In genomic region chr6:31143148-31143547, GRCh38 we compare ENCODE assay signal across 11 cellular contexts. TPM values are rescaled to one million over a fixed set of nuclear protein-coding genes. Genes with fewer than 3 reads are reported as not detected.
DNase-seq lines count a peak whose midpoint lies in the region; ATAC-seq and TF ChIP-seq lines count a peak whose summit lies in the region.
"Had no signal": no experiment of that assay in that cellular context is flagged by ENCODE, and none has a peak within 500 bp of the region (broad histone marks: within the 10 kb centered on the region; RNA-seq: fewer than 3 reads in every experiment).

No MANE protein-coding gene starts in this region.

- no peak overlapping the region for H3K4me3 Mint-ChIP-seq in WTC11
- peak overlapping the region; percentile 46 for H3K4me3 Mint-ChIP-seq in glutamatergic neuron (ENCODE audit: unreplicated experiment)

- H3K36me3 ChIP-seq in osteoblast (ENCODE audit: insufficient read depth, low read length) (peaks cover 11% of the 10 kb centered on the region), MG63 (no peaks in the 10 kb centered on the region; the same call in 1 of the 2 replicates)

- H3K9me3 Mint-ChIP-seq in WTC11 (no peaks in the 10 kb centered on the region), glutamatergic neuron (ENCODE audit: unreplicated experiment) (peaks cover 15% of the 10 kb centered on the region)

- H3K27me3 ChIP-seq in osteoblast (ENCODE audit: insufficient read depth, low read length) (no peaks in the 10 kb centered on the region), MG63 (no peaks in the 10 kb centered on the region)

- H3K79me2 ChIP-seq in osteoblast (ENCODE audit: insufficient read depth, low read length): no peaks in the 10 kb centered on the region

- CTCF ChIA-PET in WTC11 (lab: Charles Lee): interaction anchor here (2.0 kb wide), 1 partner anchor 14 kb away, joined by 5 read pairs; the partner anchor contains the start of gene CCHCR1

- H3K9me3 ChIP-seq in osteoblast (ENCODE audit: low read depth, low read length): no peaks in the 10 kb centered on the region
- H3K9me3 ChIP-seq in MG63: no peaks in the 10 kb centered on the region

- POLR2A ChIA-PET in WTC11 (lab: Charles Lee): interaction anchor here (1.1 kb wide), 1 partner anchor 22 kb away, joined by 3 read pairs; no protein-coding TSS in a partner anchor

- H3K4me2 ChIP-seq in osteoblast (ENCODE audit: insufficient read depth, low read length): no peak overlapping the region

- H2AFZ ChIP-seq in osteoblast (ENCODE audit: low read length): no peak overlapping the region

- H3K4me1 Mint-ChIP-seq in WTC11 (peaks cover 38% of the 10 kb centered on the region), glutamatergic neuron (ENCODE audit: low read depth, unreplicated experiment) (peaks cover 31% of the 10 kb centered on the region)

- peaks cover 3% of the 10 kb centered on the region for H3K4me1 ChIP-seq in osteoblast (ENCODE audit: insufficient read depth, low read length)

- ATAC-seq in WTC11: peak; percentile 53
- no peak for ATAC-seq in HG02852 (IDR thresholded peaks at IDR 0.05; ENCODE audit: unreplicated experiment)

- H3K4me3 ChIP-seq in osteoblast (ENCODE audit: insufficient read depth, low read length) (no peak overlapping the region), MG63 (no peak overlapping the region)

- peaks cover 4% of the 10 kb centered on the region for H3K27me3 Mint-ChIP-seq in WTC11 (ENCODE audit: low read depth)
- peaks cover 13% of the 10 kb centered on the region for H3K27me3 Mint-ChIP-seq in glutamatergic neuron (ENCODE audit: unreplicated experiment)

- H4K20me1 ChIP-seq in osteoblast (ENCODE audit: insufficient read depth, low read length): no peaks in the 10 kb centered on the region

- no peak overlapping the region for H3K27ac ChIP-seq in osteoblast (ENCODE audit: low read depth, low read length)
- H3K27ac ChIP-seq: C4-2B, epithelial cell of prostate had no signal

- no peak for TF ChIP-seq POLR2A in erythroblast (IDR thresholded peaks at IDR 0.05; ENCODE audit: low read length)

- TF ChIP-seq CTCF in WTC11 (IDR thresholded peaks at IDR 0.05) (no peak), glutamatergic neuron (IDR thresholded peaks at IDR 0.05; ENCODE audit: partially characterized antibody, unreplicated experiment) (no peak), osteoblast (IDR thresholded peaks at IDR 0.05; ENCODE audit: extremely low read depth, low read depth, low read length) (no peak)

- H3K36me3 Mint-ChIP-seq in WTC11: peaks cover 40% of the 10 kb centered on the region
- no peaks in the 10 kb centered on the region for H3K36me3 Mint-ChIP-seq in glutamatergic neuron (ENCODE audit: unreplicated experiment)

- H3K27ac Mint-ChIP-seq in WTC11 (peak overlapping the region; percentile 76; the same call in 1 of the 2 replicates), glutamatergic neuron (ENCODE audit: unreplicated experiment) (peak overlapping the region; percentile 98)

- DNase-seq in Caki2 (ENCODE audit: low read depth): peak; percentile 92
- no peak for DNase-seq in WTC11 (ENCODE audit: low spot score)
- no peak for DNase-seq in glutamatergic neuron
- peak; percentile 88 for DNase-seq in osteoblast (ENCODE audit: insufficient read length, low spot score, missing footprints)
- DNase-seq in erythroblast (lab: John Stamatoyannopoulos, UW): no peak
- DNase-seq in MG63: no peak
- no peak for DNase-seq in putamen (ENCODE audit: low spot score)
- DNase-seq: NCI-H774 had no signal

- in situ Hi-C loops in Caki2 (cut with HindIII; ENCODE audit: low pct_unique_long_range_greater_than_20kb, low sequenced_read_pairs): no loop called here

TF ChIP-seq in WTC11, 78 proteins besides CTCF, POLR2A, EP300 and RAD21:
- no peak for TF ChIP-seq MYBL2 (CRISPR knock-in tag; IDR thresholded peaks at IDR 0.05)
- TF ChIP-seq KAT7 (CRISPR knock-in tag; IDR thresholded peaks at IDR 0.05; ENCODE audit: borderline replicate concordance): no peak
- TF ChIP-seq MXD4 (CRISPR knock-in tag; IDR thresholded peaks at IDR 0.05; ENCODE audit: borderline replicate concordance): no peak
- TF ChIP-seq SMAD4 (CRISPR knock-in tag; IDR thresholded peaks at IDR 0.05): no peak
- TF ChIP-seq ZNF232 (CRISPR knock-in tag; IDR thresholded peaks at IDR 0.05): no peak
- TF ChIP-seq CBFB (CRISPR knock-in tag; IDR thresholded peaks at IDR 0.05; ENCODE audit: low read depth): no peak
- TF ChIP-seq NR3C1 (CRISPR knock-in tag; conservative IDR thresholded peaks at IDR 0.05; ENCODE audit: low read depth): no peak
- TF ChIP-seq TP53 (CRISPR knock-in tag; IDR thresholded peaks at IDR 0.05): no peak
- TF ChIP-seq, protein P1, sequence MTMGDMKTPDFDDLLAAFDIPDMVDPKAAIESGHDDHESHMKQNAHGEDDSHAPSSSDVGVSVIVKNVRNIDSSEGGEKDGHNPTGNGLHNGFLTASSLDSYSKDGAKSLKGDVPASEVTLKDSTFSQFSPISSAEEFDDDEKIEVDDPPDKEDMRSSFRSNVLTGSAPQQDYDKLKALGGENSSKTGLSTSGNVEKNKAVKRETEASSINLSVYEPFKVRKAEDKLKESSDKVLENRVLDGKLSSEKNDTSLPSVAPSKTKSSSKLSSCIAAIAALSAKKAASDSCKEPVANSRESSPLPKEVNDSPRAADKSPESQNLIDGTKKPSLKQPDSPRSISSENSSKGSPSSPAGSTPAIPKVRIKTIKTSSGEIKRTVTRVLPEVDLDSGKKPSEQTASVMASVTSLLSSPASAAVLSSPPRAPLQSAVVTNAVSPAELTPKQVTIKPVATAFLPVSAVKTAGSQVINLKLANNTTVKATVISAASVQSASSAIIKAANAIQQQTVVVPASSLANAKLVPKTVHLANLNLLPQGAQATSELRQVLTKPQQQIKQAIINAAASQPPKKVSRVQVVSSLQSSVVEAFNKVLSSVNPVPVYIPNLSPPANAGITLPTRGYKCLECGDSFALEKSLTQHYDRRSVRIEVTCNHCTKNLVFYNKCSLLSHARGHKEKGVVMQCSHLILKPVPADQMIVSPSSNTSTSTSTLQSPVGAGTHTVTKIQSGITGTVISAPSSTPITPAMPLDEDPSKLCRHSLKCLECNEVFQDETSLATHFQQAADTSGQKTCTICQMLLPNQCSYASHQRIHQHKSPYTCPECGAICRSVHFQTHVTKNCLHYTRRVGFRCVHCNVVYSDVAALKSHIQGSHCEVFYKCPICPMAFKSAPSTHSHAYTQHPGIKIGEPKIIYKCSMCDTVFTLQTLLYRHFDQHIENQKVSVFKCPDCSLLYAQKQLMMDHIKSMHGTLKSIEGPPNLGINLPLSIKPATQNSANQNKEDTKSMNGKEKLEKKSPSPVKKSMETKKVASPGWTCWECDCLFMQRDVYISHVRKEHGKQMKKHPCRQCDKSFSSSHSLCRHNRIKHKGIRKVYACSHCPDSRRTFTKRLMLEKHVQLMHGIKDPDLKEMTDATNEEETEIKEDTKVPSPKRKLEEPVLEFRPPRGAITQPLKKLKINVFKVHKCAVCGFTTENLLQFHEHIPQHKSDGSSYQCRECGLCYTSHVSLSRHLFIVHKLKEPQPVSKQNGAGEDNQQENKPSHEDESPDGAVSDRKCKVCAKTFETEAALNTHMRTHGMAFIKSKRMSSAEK (CRISPR knock-in tag; IDR thresholded peaks at IDR 0.05; ENCODE audit: borderline replicate concordance): no peak
- no peak for TF ChIP-seq ESRRA (CRISPR knock-in tag; IDR thresholded peaks at IDR 0.05; ENCODE audit: borderline replicate concordance)
- TF ChIP-seq TEAD1 (CRISPR knock-in tag; IDR thresholded peaks at IDR 0.05): no peak
- no peak for TF ChIP-seq PRRX2 (CRISPR knock-in tag; IDR thresholded peaks at IDR 0.05)
- no peak for TF ChIP-seq TCF7 (CRISPR knock-in tag; IDR thresholded peaks at IDR 0.05; ENCODE audit: low read depth)

RNA-seq across cellular contexts. Expression of gene PSORS1C2, which starts 4.3 kb away (rescaled TPM):
- not detected in 2 replicates for total RNA-seq in Caki2 (2014; rRNA removed; shearing (Covaris generic); ENCODE audit: low replicate concordance)
- total RNA-seq in WTC11 (2021): 0.55 to 0.85 TPM (median 0.78 TPM) in 3 replicates
- 0.49 TPM for total RNA-seq in glutamatergic neuron (ENCODE audit: unreplicated experiment)
- total RNA-seq in osteoblast: not detected in 2 replicates
- total RNA-seq in MG63 (2014; rRNA removed; shearing (Covaris generic); ENCODE audit: low replicate concordance): not detected in 2 replicates

RNA-seq across cellular contexts. Expression of gene CCHCR1, which starts 14.5 kb away (rescaled TPM):
- 130 and 142 TPM in 2 replicates for total RNA-seq in Caki2 (2014; rRNA removed; shearing (Covaris generic); ENCODE audit: low replicate concordance)
- total RNA-seq in WTC11 (2021) (58.7 to 62.6 TPM (median 61.4 TPM) in 3 replicates), glutamatergic neuron (ENCODE audit: unreplicated experiment) (28.7 TPM), osteoblast (13.6 and 14.1 TPM in 2 replicates)
- total RNA-seq in MG63 (2014; rRNA removed; shearing (Covaris generic); ENCODE audit: low replicate concordance): 9.6 and 21.7 TPM in 2 replicates

RNA-seq across cellular contexts. Expression of gene TCF19, which starts 15.2 kb away (rescaled TPM):
- total RNA-seq in Caki2 (2014; rRNA removed; shearing (Covaris generic); ENCODE audit: low replicate concordance): 34.9 and 37.6 TPM in 2 replicates
- total RNA-seq in WTC11 (2021) (10.2 to 12.7 TPM (median 10.7 TPM) in 3 replicates), glutamatergic neuron (ENCODE audit: unreplicated experiment) (5.8 TPM), osteoblast (5.8 and 5.9 TPM in 2 replicates)
- total RNA-seq in MG63 (2014; rRNA removed; shearing (Covaris generic); ENCODE audit: low replicate concordance): 17.3 and 25.0 TPM in 2 replicates

RNA-seq across cellular contexts. Expression of gene CDSN, which starts 22.9 kb away (rescaled TPM):
- not detected in 2 replicates for total RNA-seq in Caki2 (2014; rRNA removed; shearing (Covaris generic); ENCODE audit: low replicate concordance)
- not detected in 3 replicates for total RNA-seq in WTC11 (2021)
- not detected for total RNA-seq in glutamatergic neuron (ENCODE audit: unreplicated experiment)
- not detected in 2 replicates for total RNA-seq in osteoblast
- total RNA-seq in MG63 (2014; rRNA removed; shearing (Covaris generic); ENCODE audit: low replicate concordance): not detected in 2 replicates

RNA-seq across cellular contexts. Expression of gene POU5F1, which starts 27.3 kb away (rescaled TPM):
- 0.09 and 26.0 TPM in 2 replicates for total RNA-seq in Caki2 (2014; rRNA removed; shearing (Covaris generic); ENCODE audit: low replicate concordance)
- total RNA-seq in WTC11 (2021): 2,735 to 3,160 TPM (median 3,135 TPM) in 3 replicates
- total RNA-seq in glutamatergic neuron (ENCODE audit: unreplicated experiment): 48.8 TPM
- total RNA-seq in osteoblast: 0.29 and 2.5 TPM in 2 replicates
- total RNA-seq in MG63 (2014; rRNA removed; shearing (Covaris generic); ENCODE audit: low replicate concordance): 1.3 and 4.3 TPM in 2 replicates

Comparison
In these comparisons a context has a peak if more than half of its experiments do, and no peak if none do; other contexts are left out.
1. DNase-seq: peak in Caki2 (single experiment) and osteoblast (single experiment); none in WTC11 (single experiment), glutamatergic neuron (single experiment), erythroblast (0 of 2), MG63 (single experiment) and putamen (single experiment).